Comparison of ENCODE assay signal across 8 cellular contexts in the genomic region with DNA sequence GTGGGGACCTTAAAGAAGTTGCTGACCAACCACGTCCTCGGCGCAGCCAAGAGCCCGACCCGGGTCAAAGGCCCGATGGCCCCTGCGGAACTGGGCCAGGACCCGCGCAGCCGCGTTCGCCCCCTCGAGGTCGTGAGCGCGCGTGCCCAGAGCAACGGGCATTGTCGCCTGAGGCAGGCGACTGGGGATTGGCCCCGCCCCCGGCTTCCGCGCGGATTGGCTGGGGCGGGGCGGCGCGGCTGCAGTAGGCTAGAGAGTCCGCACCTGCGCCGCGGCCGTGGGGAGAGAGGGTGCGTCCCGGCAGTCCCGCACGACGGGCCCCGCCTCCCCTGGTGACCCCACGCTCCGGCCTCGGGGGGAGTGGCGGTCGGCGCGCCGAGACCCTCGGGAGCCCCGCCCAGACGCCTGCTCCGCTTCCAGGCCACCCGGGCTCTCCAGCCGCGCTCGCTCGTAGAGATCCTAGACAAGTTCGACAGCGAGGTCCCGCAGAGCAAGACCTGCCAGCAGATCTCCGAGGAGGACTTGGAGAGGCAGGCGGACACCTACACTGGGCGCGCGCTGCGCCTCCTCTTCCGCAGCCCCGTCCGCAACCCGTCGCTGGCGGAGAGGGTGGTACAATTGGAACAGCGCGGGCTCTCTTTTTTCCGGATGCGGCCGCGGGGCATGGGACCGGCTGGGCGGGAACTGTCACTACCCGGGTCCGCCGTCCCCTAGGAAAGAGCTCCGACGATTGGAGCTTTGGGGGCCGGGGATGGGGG. TPM values are rescaled to one million over a fixed set of nuclear protein-coding genes. Genes with fewer than 3 reads are reported as not detected.
DNase-seq lines count a peak whose midpoint lies in the region; ATAC-seq, FAIRE-seq and TF ChIP-seq lines count a peak whose summit lies in the region.

No MANE protein-coding gene starts in this region.

- no peak overlapping the region for H3K14ac ChIP-seq in H1 (ENCODE audit: insufficient read length)

- TF ChIP-seq RAD21 in H1 (IDR thresholded peaks at IDR 0.05 in 1 of 2, conservative IDR thresholded peaks at IDR 0.05 in 1 of 2; ENCODE audit: low read depth in 2 of 2, low read length in 2 of 2), result no peak

- no peak overlapping the region for H3K23ac ChIP-seq in H1 (ENCODE audit: insufficient read length)

- peak overlapping the region; percentile 37 for H3K4me3 ChIP-seq in AG09309 (ENCODE audit: control insufficient read depth, low read depth, low read length)
- H3K4me3 ChIP-seq in H1 (ENCODE audit: extremely low read depth in 1 of 4, insufficient read depth in 2 of 4, low read depth in 3 of 4, low read length in 4 of 4), result peak overlapping the region; percentile 41 to 64 (median 52)
- peak overlapping the region; percentile 31 for H3K4me3 ChIP-seq in mucosa of stomach (ENCODE audit: low read length)

- CTCF ChIA-PET in H1 (lab: Charles Lee; ENCODE audit: partially characterized antibody), result interaction anchor here (0.8 to 1.7 kb wide), 6 partner anchors 9 to 33 kb away, joined by 3 to 9 read pairs (median 3); no protein-coding TSS in a partner anchor

- ATAC-seq in GM18909 (IDR thresholded peaks at IDR 0.05; ENCODE audit: poor library complexity, unreplicated experiment), result peak; percentile 77
- peak; percentile 72 for ATAC-seq in HG03439 (IDR thresholded peaks at IDR 0.05; ENCODE audit: unreplicated experiment)

- H4K20me1 ChIP-seq in H1 (replicated peaks in 1 of 2; ENCODE audit: control insufficient read depth in 1 of 2, insufficient read depth in 2 of 2, low read length in 2 of 2), result peaks cover 9 to 11% of the 10 kb centered on the region in 2 experiments

- peak overlapping the region; percentile 41 for H4K5ac ChIP-seq in H1 (ENCODE audit: insufficient read length, low read depth, low read length)

- no peak for TF ChIP-seq EP300 in H1 (IDR thresholded peaks at IDR 0.05; ENCODE audit: borderline replicate concordance in 1 of 2, low read depth in 2 of 2, low read length in 2 of 2)

- peak overlapping the region; percentile 78 for H3K18ac ChIP-seq in H1 (ENCODE audit: extremely low read depth, low read length)

- TF ChIP-seq CTCF in AG09309 (IDR thresholded peaks at IDR 0.05; ENCODE audit: control insufficient read depth, insufficient read depth, low read depth, low read length, missing control alignments) (no peak), H1 (IDR thresholded peaks at IDR 0.05; ENCODE audit: control extremely low read depth in 1 of 3, insufficient read depth in 1 of 3, low read depth in 1 of 3, low read length in 3 of 3) (peak in 1 of 3 experiments; percentile 23; a peak in 1 of 4 replicates)

- no peaks in the 10 kb centered on the region; a peak in 1 of 7 replicates for H3K27me3 ChIP-seq in H1 (replicated peaks in 1 of 4; ENCODE audit: control insufficient read depth in 3 of 4, extremely low read depth in 1 of 4, insufficient read depth in 3 of 4, low read length in 3 of 4)
- H3K27me3 ChIP-seq in mucosa of stomach (ENCODE audit: control insufficient read depth, insufficient read depth, low read length), result peaks cover 10% of the 10 kb centered on the region

- no peak overlapping the region for H3K4ac ChIP-seq in H1 (replicated peaks; ENCODE audit: insufficient read length, low read depth, low read length)

- peak overlapping the region; percentile 48; the same call in 1 of the 2 replicates for H3K27ac ChIP-seq in H1 (ENCODE audit: low read depth, low read length)

- H2AK5ac ChIP-seq in H1 (ENCODE audit: low read depth, low read length), result no peak overlapping the region

- peaks cover 0 to 14% (median 6%) of the 10 kb centered on the region in 4 experiments; a peak in 6 of 7 replicates for H3K4me1 ChIP-seq in H1 (replicated peaks in 1 of 4; ENCODE audit: control insufficient read depth in 3 of 4, insufficient read depth in 4 of 4, low read length in 3 of 4)
- H3K4me1 ChIP-seq in mucosa of stomach (ENCODE audit: control insufficient read depth, insufficient read depth, low read length), result peaks cover 9% of the 10 kb centered on the region

- no peak overlapping the region for H2AFZ ChIP-seq in H1 (ENCODE audit: low read length)

- no peak overlapping the region for H2BK15ac ChIP-seq in H1 (ENCODE audit: low read length)

- H3K9ac ChIP-seq in H1 (replicated peaks in 1 of 4; ENCODE audit: extremely low read depth in 1 of 4, low read depth in 3 of 4, low read length in 3 of 4) (peak overlapping the region in 1 of 4 experiments; percentile 4; a peak in 1 of 7 replicates), mucosa of stomach (ENCODE audit: low read length) (peak overlapping the region; percentile 50)

- peak overlapping the region; percentile 71; the same call in 1 of the 2 replicates for H2BK5ac ChIP-seq in H1 (ENCODE audit: low read depth, low read length)

- POLR2A ChIA-PET in H1 (lab: Charles Lee; ENCODE audit: partially characterized antibody), result interaction anchor here (0.6 to 2.2 kb wide), 20 partner anchors 8 to 264 kb away, joined by 3 to 16 read pairs (median 4); partner anchors contain the start of genes PPIL2, SDF2L1 and YDJC

- H3K36me3 ChIP-seq in H1 (ENCODE audit: control insufficient read depth in 2 of 4, insufficient read depth in 4 of 4, low read length in 3 of 4) (peaks cover 10 to 18% (median 14%) of the 10 kb centered on the region in 4 experiments; a peak in 6 of 8 replicates), mucosa of stomach (ENCODE audit: control insufficient read depth, insufficient read depth, low read length) (no peaks in the 10 kb centered on the region)

- H3K9me3 ChIP-seq in H1 (ENCODE audit: insufficient read depth in 2 of 2, low read depth in 1 of 2, low read length in 1 of 2), result no peaks in the 10 kb centered on the region
- H3K9me3 ChIP-seq in mucosa of stomach (ENCODE audit: control insufficient read depth, low read length), result no peaks in the 10 kb centered on the region

- no peak overlapping the region for H2BK120ac ChIP-seq in H1 (replicated peaks; ENCODE audit: low read depth, low read length)

- H3K56ac ChIP-seq in H1 (replicated peaks; ENCODE audit: insufficient read length, low read depth, low read length), result peak overlapping the region; percentile 10

- H4K8ac ChIP-seq in H1 (ENCODE audit: extremely low read depth, insufficient read depth, low read length), result peak overlapping the region; percentile 63

- H3K23me2 ChIP-seq in H1 (ENCODE audit: low read depth, low read length), result peaks cover 11% of the 10 kb centered on the region; the same call in 1 of the 2 replicates

- peak in 1 of 2 experiments; percentile 80; a peak in 2 of 3 replicates for TF ChIP-seq POLR2A in H1 (IDR thresholded peaks at IDR 0.05; ENCODE audit: control extremely low read depth in 1 of 2, low read depth in 2 of 2, low read length in 2 of 2)

- H2BK20ac ChIP-seq in H1 (ENCODE audit: low read length), result no peak overlapping the region

- WGBS in H1 (ENCODE audit: extremely low coverage in 1 of 2, insufficient coverage in 1 of 2, insufficient read length in 1 of 2, insufficient replicate concordance in 2 of 2, low coverage in 1 of 2, low lambda C conversion rate in 2 of 2, missing lambda C conversion rate in 1 of 2), 2 experiments, result 1% methylated on average over 63 of the region's 86 CpGs; no CpG with 5 or more reads in 1 of the 2 experiments

- FAIRE-seq in H1 (lab: Jason Lieb, UNC), result no peak

- H2BK12ac ChIP-seq in H1 (ENCODE audit: low read depth, low read length), result no peak overlapping the region

- H4K91ac ChIP-seq in H1 (replicated peaks; ENCODE audit: insufficient read length, low read length), result no peak overlapping the region

- H3K4me2 ChIP-seq in H1 (ENCODE audit: insufficient read depth in 1 of 2, low read depth in 2 of 2, low read length in 2 of 2), result peak overlapping the region; percentile 89 to 95

- H3K79me2 ChIP-seq in H1 (ENCODE audit: control insufficient read depth in 1 of 2, insufficient read depth in 2 of 2, low read length in 2 of 2), result peaks cover 0 to 4% of the 10 kb centered on the region in 2 experiments; a peak in 1 of 4 replicates

- H3K79me1 ChIP-seq in H1 (ENCODE audit: low read depth, low read length), result 0 out of 2 replicates have a peak, but pooled peaks cover 5% of the 10 kb centered on the region

- no peak for DNase-seq in AG09309 (ENCODE audit: low read depth)
- peak; percentile 62 for DNase-seq in NCI-H748 treated with DMSO at 0.1 percent for 48 hours (lab: John Stamatoyannopoulos, UW)
- peak; percentile 51 to 62 for DNase-seq in activated CD4-positive, alpha-beta T cell treated with anti-CD3 and anti-CD28 coated beads, Interleukin-2, amount 50 U/mL, for 24 hours (ENCODE audit: low read depth in 1 of 2, low spot score in 1 of 2)
- peak in 1 of 2 experiments; percentile 92 for DNase-seq in H1 (ENCODE audit: low read depth in 1 of 2, low spot score in 2 of 2)
- DNase-seq in stimulated activated CD8-positive, alpha-beta memory T cell treated with anti-CD3 and anti-CD28 coated beads, Interleukin-7, amount 100 ng/mL, for 48 hours (ENCODE audit: extremely low read depth in 1 of 2, low read depth in 1 of 2), result peak; percentile 51 to 65

RNA-seq across cellular contexts. Expression of gene PPIL2, which starts 8.3 kb away (rescaled TPM):
- total RNA-seq in H1 (2021; fragmentation: NEBNext Ultra II Directional; extraction: Animal tissue kit (Norgen Biotek cat#: 25700)), result 34.4 and 37.7 TPM in 2 replicates
- polyA plus RNA-seq in H1 (2011; rRNA removed), result 34.6 and 46.4 TPM in 2 replicates
- 38.7 TPM for polyA plus RNA-seq in H1 (2011; cell fraction: cytosol; rRNA removed)
- 145 TPM for polyA plus RNA-seq in H1 (2011; cell fraction: nucleus; rRNA removed)
- 34.0 to 37.8 TPM (median 35.7 TPM) in 4 replicates for polyA plus RNA-seq in H1 (2012, experiment 1 of 2)
- polyA plus RNA-seq in H1 (2012, experiment 2 of 2), result 30.2 TPM
- polyA plus RNA-seq in H1 (2013, experiment 1 of 2), result 29.8 TPM
- polyA plus RNA-seq in H1 (2013, experiment 2 of 2), result 22.9 TPM
- 31.1 and 39.8 TPM in 2 replicates for polyA minus RNA-seq in H1 (2011; rRNA and poly(A)+ RNA removed)
- 18.9 TPM for polyA minus RNA-seq in H1 (2011; cell fraction: cytosol; rRNA and poly(A)+ RNA removed)
- polyA minus RNA-seq in H1 (2011; cell fraction: nucleus; rRNA and poly(A)+ RNA removed), result 43.9 TPM

RNA-seq across cellular contexts. Expression of gene SDF2L1, which starts 15.4 kb away (rescaled TPM):
- 51.1 and 54.5 TPM in 2 replicates for total RNA-seq in H1 (2021; fragmentation: NEBNext Ultra II Directional; extraction: Animal tissue kit (Norgen Biotek cat#: 25700))
- polyA plus RNA-seq in H1 (2011; rRNA removed), result 59.6 and 75.4 TPM in 2 replicates
- polyA plus RNA-seq in H1 (2011; cell fraction: cytosol; rRNA removed), result 53.2 TPM
- 35.8 TPM for polyA plus RNA-seq in H1 (2011; cell fraction: nucleus; rRNA removed)
- 62.8 to 79.1 TPM (median 67.2 TPM) in 4 replicates for polyA plus RNA-seq in H1 (2012, experiment 1 of 2)
- polyA plus RNA-seq in H1 (2012, experiment 2 of 2), result 42.2 TPM
- polyA plus RNA-seq in H1 (2013, experiment 1 of 2), result 28.1 TPM
- 37.2 TPM for polyA plus RNA-seq in H1 (2013, experiment 2 of 2)
- polyA minus RNA-seq in H1 (2011; rRNA and poly(A)+ RNA removed), result 11.2 and 14.4 TPM in 2 replicates
- 20.5 TPM for polyA minus RNA-seq in H1 (2011; cell fraction: cytosol; rRNA and poly(A)+ RNA removed)
- polyA minus RNA-seq in H1 (2011; cell fraction: nucleus; rRNA and poly(A)+ RNA removed), result 13.1 TPM

RNA-seq across cellular contexts. Expression of gene CCDC116, which starts 25.0 kb away (rescaled TPM):
- total RNA-seq in H1 (2021; fragmentation: NEBNext Ultra II Directional; extraction: Animal tissue kit (Norgen Biotek cat#: 25700)), result not detected in 2 replicates
- polyA plus RNA-seq in H1 (2011; rRNA removed), result 0.08 and 0.14 TPM in 2 replicates
- 0.09 TPM for polyA plus RNA-seq in H1 (2011; cell fraction: cytosol; rRNA removed)
- polyA plus RNA-seq in H1 (2011; cell fraction: nucleus; rRNA removed), result 0.39 TPM
- 0.08 to 0.15 TPM (median 0.14 TPM) in 3 of 4 replicates, not detected in the other for polyA plus RNA-seq in H1 (2012, experiment 1 of 2)
- not detected for polyA plus RNA-seq in H1 (2012, experiment 2 of 2)
- 0.16 TPM for polyA plus RNA-seq in H1 (2013, experiment 1 of 2)
- polyA plus RNA-seq in H1 (2013, experiment 2 of 2), result 0.07 TPM
- polyA minus RNA-seq in H1 (2011; rRNA and poly(A)+ RNA removed), result not detected in 2 replicates
- not detected for polyA minus RNA-seq in H1 (2011; cell fraction: cytosol; rRNA and poly(A)+ RNA removed)
- polyA minus RNA-seq in H1 (2011; cell fraction: nucleus; rRNA and poly(A)+ RNA removed), result not detected

RNA-seq across cellular contexts. Expression of gene YDJC, which starts 27.7 kb away (rescaled TPM):
- 36.5 and 36.7 TPM in 2 replicates for total RNA-seq in H1 (2021; fragmentation: NEBNext Ultra II Directional; extraction: Animal tissue kit (Norgen Biotek cat#: 25700))
- 45.2 and 77.7 TPM in 2 replicates for polyA plus RNA-seq in H1 (2011; rRNA removed)
- 52.3 TPM for polyA plus RNA-seq in H1 (2011; cell fraction: cytosol; rRNA removed)
- 67.6 TPM for polyA plus RNA-seq in H1 (2011; cell fraction: nucleus; rRNA removed)
- 15.0 to 30.0 TPM (median 26.4 TPM) in 4 replicates for polyA plus RNA-seq in H1 (2012, experiment 1 of 2)
- polyA plus RNA-seq in H1 (2012, experiment 2 of 2), result 25.5 TPM
- polyA plus RNA-seq in H1 (2013, experiment 1 of 2), result 27.5 TPM
- polyA plus RNA-seq in H1 (2013, experiment 2 of 2), result 26.7 TPM
- 4.1 and 7.6 TPM in 2 replicates for polyA minus RNA-seq in H1 (2011; rRNA and poly(A)+ RNA removed)
- polyA minus RNA-seq in H1 (2011; cell fraction: cytosol; rRNA and poly(A)+ RNA removed), result 21.9 TPM
- 36.6 TPM for polyA minus RNA-seq in H1 (2011; cell fraction: nucleus; rRNA and poly(A)+ RNA removed)
